26 cellular contexts compared by ENCODE assay signal in the genomic region with DNA sequence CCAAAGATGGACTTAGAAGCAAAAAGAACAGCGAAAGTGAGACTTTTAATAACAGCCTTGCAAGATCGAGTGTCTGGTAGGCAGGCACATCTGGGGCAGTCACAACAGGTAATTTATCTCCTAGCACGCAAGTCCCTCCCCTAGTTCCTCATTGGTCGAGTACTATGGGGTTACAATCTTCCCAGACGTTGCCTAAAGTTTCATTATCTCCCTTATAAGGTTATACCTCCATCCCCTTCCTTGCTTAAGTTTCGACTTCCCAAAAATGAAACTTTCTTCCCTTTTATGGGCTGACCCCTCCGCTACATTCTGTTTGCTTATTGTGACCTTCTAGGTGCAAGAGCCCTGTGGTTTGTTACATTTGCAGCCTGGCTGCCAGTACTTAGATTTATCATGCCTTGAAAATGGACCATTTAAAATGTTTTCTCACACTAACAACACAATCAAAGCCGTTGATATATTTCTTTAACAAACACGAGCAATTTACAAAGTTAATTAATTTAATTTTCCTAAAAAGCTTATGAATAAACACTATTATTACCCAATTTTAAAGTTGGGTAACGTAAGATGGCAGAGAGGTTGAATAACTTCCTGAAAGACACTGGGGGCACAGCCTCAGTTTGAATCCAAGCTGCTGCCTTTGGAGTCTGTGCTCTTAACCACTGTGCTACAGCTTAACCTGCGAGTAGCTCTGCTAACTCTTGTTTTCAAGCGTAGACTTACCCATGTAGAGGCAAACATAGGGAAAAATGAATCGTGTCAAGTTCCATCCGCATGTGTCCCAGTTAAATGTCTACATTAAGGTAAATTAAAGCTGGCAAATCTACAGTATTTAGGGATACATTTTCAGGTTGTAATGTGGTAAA.
A peak's percentile ranks its signal among the peaks of the same experiment; 100 is the strongest.
DNase-seq lines count a peak whose midpoint lies in the region; ATAC-seq and TF ChIP-seq lines count a peak whose summit lies in the region.
"Had no signal": no experiment of that assay in that cellular context is flagged by ENCODE, and none has a peak within 500 bp of the region (broad histone marks: within the 10 kb centered on the region; RNA-seq: fewer than 3 reads in every experiment).

No MANE protein-coding gene starts in this region.

- peaks cover 9% of the 10 kb centered on the region for H3K9me3 Mint-ChIP-seq in WTC11
- peaks cover 8% of the 10 kb centered on the region for H3K9me3 Mint-ChIP-seq in nephron progenitor cell

- no peaks in the 10 kb centered on the region for H3K27me3 Mint-ChIP-seq in WTC11 (ENCODE audit: low read depth)
- no peaks in the 10 kb centered on the region for H3K27me3 Mint-ChIP-seq in nephron progenitor cell (ENCODE audit: low read depth, poor library complexity)
- H3K27me3 Mint-ChIP-seq: activated naive CD8-positive, alpha-beta T cell treated with anti-CD3 and anti-CD28 coated beads, Interleukin-2, amount 50 U/mL, for 24 hours; naive B cell had no signal

- H3K36me3 Mint-ChIP-seq in WTC11 (peaks cover 6% of the 10 kb centered on the region; the same call in 1 of the 2 replicates), nephron progenitor cell (ENCODE audit: low read depth) (no peaks in the 10 kb centered on the region)
- H3K36me3 Mint-ChIP-seq: brain; naive B cell; stimulated activated effector memory CD8-positive, alpha-beta T cell treated with anti-CD3 and anti-CD28 coated beads, Interleukin-12 subunit alpha, Interleukin-12 subunit beta, amount 100 ng/mL, for 72 hours had no signal

- peaks cover 47% of the 10 kb centered on the region for H3K4me1 Mint-ChIP-seq in WTC11
- H3K4me1 Mint-ChIP-seq in nephron progenitor cell = peaks cover 30% of the 10 kb centered on the region
- H3K4me1 Mint-ChIP-seq: naive B cell; stimulated activated effector memory CD8-positive, alpha-beta T cell treated with anti-CD3 and anti-CD28 coated beads, Interleukin-12 subunit alpha, Interleukin-12 subunit beta, amount 100 ng/mL, for 72 hours had no signal

- POLR2A ChIA-PET in WTC11 (lab: Charles Lee) = no interaction called here

- ATAC-seq in WTC11 = peak; percentile 48; the same call in 1 of the 2 replicates
- ATAC-seq: activated CD8-positive, alpha-beta T cell treated with anti-CD3 and anti-CD28 coated beads, Interleukin-2, amount 10 ng/mL, durations not matched to agents 7 days and 5 days; activated naive CD8-positive, alpha-beta T cell treated with anti-CD3 and anti-CD28 coated beads, Interleukin-2, amount 50 U/mL, for 24 hours; PC-3; Right ventricle myocardium inferior; stimulated activated effector memory CD8-positive, alpha-beta T cell treated with anti-CD3 and anti-CD28 coated beads, Interleukin-12 subunit alpha, Interleukin-12 subunit beta, amount 100 ng/mL, for 72 hours had no signal

- H3K27ac Mint-ChIP-seq in WTC11 (peak overlapping the region; percentile 66; the same call in 1 of the 2 replicates), nephron progenitor cell (peak overlapping the region; percentile 88)
- H3K27ac Mint-ChIP-seq: activated CD8-positive, alpha-beta T cell treated with anti-CD3 and anti-CD28 coated beads, Interleukin-2, amount 10 ng/mL, durations not matched to agents 7 days and 5 days; activated naive CD8-positive, alpha-beta T cell treated with anti-CD3 and anti-CD28 coated beads, Interleukin-2, amount 50 U/mL, for 24 hours; brain; naive B cell; stimulated activated effector memory CD8-positive, alpha-beta T cell treated with anti-CD3 and anti-CD28 coated beads, Interleukin-12 subunit alpha, Interleukin-12 subunit beta, amount 100 ng/mL, for 72 hours had no signal

- TF ChIP-seq CTCF in WTC11 (IDR thresholded peaks at IDR 0.05) (no peak), nephron progenitor cell (IDR thresholded peaks at IDR 0.05) (no peak)

- CTCF ChIA-PET in WTC11 (lab: Charles Lee) = no interaction called here

- DNase-seq in H4 (ENCODE audit: low spot score) = peak; percentile 25
- peak; percentile 97 for DNase-seq in MV-4-11 (lab: John Stamatoyannopoulos, UW)
- no peak for DNase-seq in WTC11 (ENCODE audit: low spot score)
- DNase-seq in nephron progenitor cell = no peak
- DNase-seq in GF-D8 (lab: John Stamatoyannopoulos, UW) = no peak
- DNase-seq in activated CD4-positive, alpha-beta T cell treated with anti-CD3 and anti-CD28 coated beads, Interleukin-2, amount 50 U/mL, for 4 hours = no peak
- DNase-seq in pons (ENCODE audit: low spot score) = no peak
- no peak for DNase-seq in NCI-H2196 treated with DMSO at 0.1 percent for 48 hours (lab: John Stamatoyannopoulos, UW; ENCODE audit: unreplicated experiment)
- DNase-seq: activated CD4-positive, CD25-positive, alpha-beta regulatory T cell treated with anti-CD3 and anti-CD28 coated beads, Interleukin-2, amount 50 U/mL, for 72 hours; activated CD8-positive, alpha-beta T cell treated with anti-CD3 and anti-CD28 coated beads, Interleukin-2, amount 10 ng/mL, durations not matched to agents 7 days and 5 days; activated gamma-delta T cell; activated naive CD8-positive, alpha-beta T cell treated with anti-CD3 and anti-CD28 coated beads, Interleukin-2, amount 50 U/mL, for 24 hours; Caco-2; colonic mucosa; left ventricle myocardium inferior; naive B cell; NCI-H1092; NCI-H187; NCI-H2227 treated with DMSO at 0.1 percent for 48 hours; NCI-H774; occipital lobe; PC-3; uterus had no signal

- no peak overlapping the region for H3K4me3 Mint-ChIP-seq in WTC11
- H3K4me3 Mint-ChIP-seq in nephron progenitor cell = no peak overlapping the region
- H3K4me3 Mint-ChIP-seq: activated CD8-positive, alpha-beta T cell treated with anti-CD3 and anti-CD28 coated beads, Interleukin-2, amount 10 ng/mL, durations not matched to agents 7 days and 5 days; activated naive CD8-positive, alpha-beta T cell treated with anti-CD3 and anti-CD28 coated beads, Interleukin-2, amount 50 U/mL, for 24 hours; brain; naive B cell; stimulated activated effector memory CD8-positive, alpha-beta T cell treated with anti-CD3 and anti-CD28 coated beads, Interleukin-12 subunit alpha, Interleukin-12 subunit beta, amount 100 ng/mL, for 72 hours had no signal

TF ChIP-seq in WTC11, 78 proteins besides CTCF, POLR2A, EP300 and RAD21 (continues in another document):
- TF ChIP-seq NFYB (CRISPR knock-in tag; conservative IDR thresholded peaks at IDR 0.05; ENCODE audit: low read depth) = no peak; the same call in 1 of the 2 replicates
- TF ChIP-seq, protein P1, sequence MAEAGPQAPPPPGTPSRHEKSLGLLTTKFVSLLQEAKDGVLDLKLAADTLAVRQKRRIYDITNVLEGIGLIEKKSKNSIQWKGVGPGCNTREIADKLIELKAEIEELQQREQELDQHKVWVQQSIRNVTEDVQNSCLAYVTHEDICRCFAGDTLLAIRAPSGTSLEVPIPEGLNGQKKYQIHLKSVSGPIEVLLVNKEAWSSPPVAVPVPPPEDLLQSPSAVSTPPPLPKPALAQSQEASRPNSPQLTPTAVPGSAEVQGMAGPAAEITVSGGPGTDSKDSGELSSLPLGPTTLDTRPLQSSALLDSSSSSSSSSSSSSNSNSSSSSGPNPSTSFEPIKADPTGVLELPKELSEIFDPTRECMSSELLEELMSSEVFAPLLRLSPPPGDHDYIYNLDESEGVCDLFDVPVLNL (CRISPR knock-in tag; IDR thresholded peaks at IDR 0.05; ENCODE audit: borderline replicate concordance, low read depth) = no peak
- no peak for TF ChIP-seq ATF1 (CRISPR knock-in tag; IDR thresholded peaks at IDR 0.05)
- TF ChIP-seq TEAD1 (CRISPR knock-in tag; IDR thresholded peaks at IDR 0.05) = no peak
- TF ChIP-seq ZNF317 (CRISPR knock-in tag; IDR thresholded peaks at IDR 0.05; ENCODE audit: borderline replicate concordance, low read depth) = no peak
- TF ChIP-seq ELF4 (CRISPR knock-in tag; IDR thresholded peaks at IDR 0.05; ENCODE audit: low read depth) = no peak
- no peak for TF ChIP-seq TEAD4 (CRISPR knock-in tag; IDR thresholded peaks at IDR 0.05)
- TF ChIP-seq RORB (CRISPR knock-in tag; IDR thresholded peaks at IDR 0.05) = no peak
- TF ChIP-seq, protein P2, sequence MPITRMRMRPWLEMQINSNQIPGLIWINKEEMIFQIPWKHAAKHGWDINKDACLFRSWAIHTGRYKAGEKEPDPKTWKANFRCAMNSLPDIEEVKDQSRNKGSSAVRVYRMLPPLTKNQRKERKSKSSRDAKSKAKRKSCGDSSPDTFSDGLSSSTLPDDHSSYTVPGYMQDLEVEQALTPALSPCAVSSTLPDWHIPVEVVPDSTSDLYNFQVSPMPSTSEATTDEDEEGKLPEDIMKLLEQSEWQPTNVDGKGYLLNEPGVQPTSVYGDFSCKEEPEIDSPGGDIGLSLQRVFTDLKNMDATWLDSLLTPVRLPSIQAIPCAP (CRISPR knock-in tag; IDR thresholded peaks at IDR 0.05) = no peak
- no peak for TF ChIP-seq SMAD4 (CRISPR knock-in tag; IDR thresholded peaks at IDR 0.05)
- no peak for TF ChIP-seq ETV6 (CRISPR knock-in tag; IDR thresholded peaks at IDR 0.05)
- TF ChIP-seq FOXK1 (CRISPR knock-in tag; IDR thresholded peaks at IDR 0.05) = no peak
- no peak for TF ChIP-seq MYBL2 (CRISPR knock-in tag; IDR thresholded peaks at IDR 0.05)
- TF ChIP-seq, protein P3, sequence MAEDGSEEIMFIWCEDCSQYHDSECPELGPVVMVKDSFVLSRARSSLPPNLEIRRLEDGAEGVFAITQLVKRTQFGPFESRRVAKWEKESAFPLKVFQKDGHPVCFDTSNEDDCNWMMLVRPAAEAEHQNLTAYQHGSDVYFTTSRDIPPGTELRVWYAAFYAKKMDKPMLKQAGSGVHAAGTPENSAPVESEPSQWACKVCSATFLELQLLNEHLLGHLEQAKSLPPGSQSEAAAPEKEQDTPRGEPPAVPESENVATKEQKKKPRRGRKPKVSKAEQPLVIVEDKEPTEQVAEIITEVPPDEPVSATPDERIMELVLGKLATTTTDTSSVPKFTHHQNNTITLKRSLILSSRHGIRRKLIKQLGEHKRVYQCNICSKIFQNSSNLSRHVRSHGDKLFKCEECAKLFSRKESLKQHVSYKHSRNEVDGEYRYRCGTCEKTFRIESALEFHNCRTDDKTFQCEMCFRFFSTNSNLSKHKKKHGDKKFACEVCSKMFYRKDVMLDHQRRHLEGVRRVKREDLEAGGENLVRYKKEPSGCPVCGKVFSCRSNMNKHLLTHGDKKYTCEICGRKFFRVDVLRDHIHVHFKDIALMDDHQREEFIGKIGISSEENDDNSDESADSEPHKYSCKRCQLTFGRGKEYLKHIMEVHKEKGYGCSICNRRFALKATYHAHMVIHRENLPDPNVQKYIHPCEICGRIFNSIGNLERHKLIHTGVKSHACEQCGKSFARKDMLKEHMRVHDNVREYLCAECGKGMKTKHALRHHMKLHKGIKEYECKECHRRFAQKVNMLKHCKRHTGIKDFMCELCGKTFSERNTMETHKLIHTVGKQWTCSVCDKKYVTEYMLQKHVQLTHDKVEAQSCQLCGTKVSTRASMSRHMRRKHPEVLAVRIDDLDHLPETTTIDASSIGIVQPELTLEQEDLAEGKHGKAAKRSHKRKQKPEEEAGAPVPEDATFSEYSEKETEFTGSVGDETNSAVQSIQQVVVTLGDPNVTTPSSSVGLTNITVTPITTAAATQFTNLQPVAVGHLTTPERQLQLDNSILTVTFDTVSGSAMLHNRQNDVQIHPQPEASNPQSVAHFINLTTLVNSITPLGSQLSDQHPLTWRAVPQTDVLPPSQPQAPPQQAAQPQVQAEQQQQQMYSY (CRISPR knock-in tag; IDR thresholded peaks at IDR 0.05) = no peak
- TF ChIP-seq MXD4 (CRISPR knock-in tag; IDR thresholded peaks at IDR 0.05; ENCODE audit: borderline replicate concordance) = no peak
- no peak for TF ChIP-seq NFE2L1 (CRISPR knock-in tag; IDR thresholded peaks at IDR 0.05)

Comparison
In these comparisons a context has a peak if more than half of its experiments do, and no peak if none do; other contexts are left out.
1. DNase-seq: peak in H4 (single experiment) and MV-4-11 (single experiment); none in WTC11 (single experiment), nephron progenitor cell (single experiment), GF-D8 (single experiment), activated CD4-positive, alpha-beta T cell treated with anti-CD3 and anti-CD28 coated beads, Interleukin-2, amount 50 U/mL, for 4 hours (0 of 2), pons (single experiment) and NCI-H2196 treated with DMSO at 0.1 percent for 48 hours (single experiment).